ENCODE assay signal across 30 cellular contexts in the genomic region with DNA sequence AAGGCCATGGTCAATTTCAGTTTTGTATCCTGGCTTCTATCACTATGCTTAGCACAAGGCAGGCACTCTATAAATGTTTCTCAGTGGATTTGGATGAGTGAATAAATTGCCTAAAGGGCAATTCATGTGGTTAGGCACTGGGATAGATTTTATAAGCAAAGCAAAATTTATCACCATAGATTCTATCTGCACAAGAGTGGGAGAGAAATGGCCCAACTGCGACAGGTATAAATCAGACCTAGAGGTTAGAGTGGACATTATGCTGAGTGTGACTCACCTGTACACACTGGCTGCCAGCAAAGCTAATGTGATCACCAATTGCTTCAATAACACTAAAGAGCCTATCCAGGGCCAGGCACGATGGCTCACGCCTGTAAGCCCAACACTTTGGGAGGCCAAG.
"Had no signal": no experiment of that assay in that cellular context is flagged by ENCODE, and none has a peak within 500 bp of the region (broad histone marks: within the 10 kb centered on the region; RNA-seq: fewer than 3 reads in every experiment).

No MANE protein-coding gene starts in this region.

- H3K4me3 ChIP-seq: adrenal gland, body of pancreas, breast epithelium had no signal

- H3K9me3 ChIP-seq: adrenal gland, body of pancreas, breast epithelium had no signal

- DNase-seq: activated B cell treated with CpG ODN at 0.5 μM for 24 hours; activated CD4-positive, alpha-beta memory T cell treated with anti-CD3 and anti-CD28 coated beads for 36 hours; activated CD4-positive, alpha-beta T cell treated with anti-CD3 and anti-CD28 coated beads for 4 hours; activated CD4-positive, alpha-beta T cell treated with anti-CD3 and anti-CD28 coated beads, Interleukin-2, amount 10 ng/mL, durations not matched to agents 24 days and 14 days; activated CD4-positive, alpha-beta T cell treated with anti-CD3 and anti-CD28 coated beads, Interleukin-2, amount 50 U/mL, for 1 hour; activated CD4-positive, alpha-beta T cell treated with anti-CD3 and anti-CD28 coated beads, Interleukin-2, amount 50 U/mL, for 4 hours; activated CD4-positive, CD25-positive, alpha-beta regulatory T cell treated with anti-CD3 and anti-CD28 coated beads, Interleukin-2, amount 50 U/mL, for 72 hours; activated CD8-positive, alpha-beta memory T cell treated with anti-CD3 and anti-CD28 coated beads, Interleukin-2, amount 50 U/mL, for 4 hours; activated CD8-positive, alpha-beta T cell treated with anti-CD3 and anti-CD28 coated beads for 36 hours; activated effector memory CD4-positive, alpha-beta T cell treated with anti-CD3 and anti-CD28 coated beads, Interleukin-2, amount 50 U/mL, for 16 hours; activated gamma-delta T cell treated with Interleukin-2 at 50 U/mL for 16 hours; activated naive CD4-positive, alpha-beta T cell; activated naive CD4-positive, alpha-beta T cell treated with anti-CD3 and anti-CD28 coated beads for 36 hours; activated naive CD4-positive, alpha-beta T cell treated with anti-CD3 and anti-CD28 coated beads, Interleukin-2, amount 50 U/mL, for 16 hours; activated naive CD8-positive, alpha-beta T cell treated with anti-CD3 and anti-CD28 coated beads for 36 hours; activated T-cell treated with anti-CD3 and anti-CD28 coated beads for 4 hours; activated T-cell treated with anti-CD3 and anti-CD28 coated beads, Interleukin-2, amount 50 U/mL, for 1 hour; activated T-cell treated with anti-CD3 and anti-CD28 coated beads, Interleukin-2, amount 50 U/mL, for 4 hours; activated T-cell treated with anti-CD3 and anti-CD28 coated beads, Interleukin-2, amount 50 U/mL, for 72 hours; adrenal gland; amniotic stem cell; aorta; body of pancreas; brain microvascular endothelial cell; central memory CD4-positive, alpha-beta T cell; T-helper 1 cell; T-helper 2 cell; T-helper 9 cell had no signal

- H3K36me3 ChIP-seq: adrenal gland, brain microvascular endothelial cell, breast epithelium had no signal

- H3K4me1 ChIP-seq: adrenal gland, body of pancreas, breast epithelium had no signal

- H3K27me3 ChIP-seq: body of pancreas, brain microvascular endothelial cell had no signal

- H3K27ac ChIP-seq: adrenal gland, body of pancreas, brain microvascular endothelial cell, breast epithelium, VCaP had no signal
